Comparison of ENCODE assay signal across 8 cellular contexts in the genomic region with DNA sequence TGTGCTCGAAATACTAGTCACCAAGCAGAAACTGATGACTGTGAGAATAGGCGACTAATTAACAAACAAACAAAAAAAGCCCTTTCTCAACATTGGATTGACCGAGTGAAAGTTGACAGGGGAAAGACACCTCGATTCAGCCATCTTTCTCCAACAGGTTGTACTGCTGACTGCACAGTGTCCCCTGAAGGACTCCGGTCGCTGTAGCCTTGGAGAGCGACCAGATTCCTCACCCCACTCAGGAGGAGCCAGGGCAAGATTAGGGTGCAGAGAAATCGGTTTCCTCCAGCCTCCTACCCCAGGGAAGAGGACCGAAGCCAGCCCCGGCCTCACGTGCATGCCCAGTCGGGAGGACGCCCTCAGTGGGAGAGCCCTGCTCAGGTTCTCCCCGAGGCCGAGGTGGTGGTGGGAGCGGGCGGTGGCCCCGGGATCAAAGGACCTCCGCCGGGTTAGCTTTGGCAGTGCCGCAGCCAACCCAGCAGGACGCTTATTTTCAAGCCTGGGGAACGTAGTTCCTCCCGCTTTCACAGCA. TPM values are rescaled to one million over a fixed set of nuclear protein-coding genes. Genes with fewer than 3 reads are reported as not detected.
DNase-seq lines count a peak whose midpoint lies in the region; ATAC-seq and TF ChIP-seq lines count a peak whose summit lies in the region.

No MANE protein-coding gene starts in this region.

- ATAC-seq in GM18907 (IDR thresholded peaks at IDR 0.05; ENCODE audit: unreplicated experiment): peak; percentile 26
- peak; percentile 12 for ATAC-seq in HG03108 (IDR thresholded peaks at IDR 0.05; ENCODE audit: unreplicated experiment)
- ATAC-seq in sciatic nerve: peak; percentile 58

- H3K4me3 ChIP-seq in AG09309 (ENCODE audit: control insufficient read depth, low read depth, low read length) (peak overlapping the region; percentile 77), OCI-LY7 (ENCODE audit: low read depth, low read length, poor library complexity, severe bottlenecking) (peak overlapping the region; percentile 85), astrocyte of the cerebellum (ENCODE audit: low read depth, low read length) (peak overlapping the region; percentile 76), iPS DF 6.9 (ENCODE audit: low read length) (peak overlapping the region; percentile 72; the same call in 1 of the 2 replicates)

- CTCF ChIA-PET in OCI-LY7 (lab: Charles Lee; ENCODE audit: unreplicated experiment): interaction anchor here (1.2 kb wide), 1 partner anchor 24 kb away, joined by 3 read pairs; no protein-coding TSS in a partner anchor

- peaks cover 48% of the 10 kb centered on the region for H3K79me2 ChIP-seq in OCI-LY7 (ENCODE audit: insufficient read depth, low read depth, low read length)

- H3K9me3 ChIP-seq in OCI-LY7 (ENCODE audit: low read length) (no peaks in the 10 kb centered on the region), iPS DF 6.9 (ENCODE audit: control insufficient read depth, insufficient read depth, low read length) (no peaks in the 10 kb centered on the region)

- no peak for DNase-seq in AG09309 (ENCODE audit: low read depth)
- peak; percentile 24 for DNase-seq in OCI-LY7 (ENCODE audit: low spot score)
- no peak for DNase-seq in astrocyte of the cerebellum (ENCODE audit: low read depth)
- DNase-seq in iPS DF 6.9 (ENCODE audit: low read depth, low spot score): no peak
- peak; percentile 75 for DNase-seq in sciatic nerve (ENCODE audit: low spot score)
- DNase-seq in KBM-7: no peak

- no CpG with 5 or more reads among the region's 24 CpGs for WGBS in iPS DF 6.9 (ENCODE audit: insufficient coverage, insufficient read length)

- peaks cover 23% of the 10 kb centered on the region for H3K4me1 ChIP-seq in OCI-LY7 (ENCODE audit: insufficient read depth, low read length, poor library complexity, severe bottlenecking)
- H3K4me1 ChIP-seq in iPS DF 6.9 (ENCODE audit: control insufficient read depth, insufficient read depth, low read length): peaks cover 3% of the 10 kb centered on the region; the same call in 1 of the 2 replicates

- H4K20me1 ChIP-seq in OCI-LY7 (ENCODE audit: insufficient read depth, low read length): peaks cover 15% of the 10 kb centered on the region

- intact Hi-C loops in OCI-LY7 (cut with micrococcal nuclease; ENCODE audit: unreplicated experiment): loop anchor here (2.0 to 5.0 kb wide), 4 partner anchors 31 to 827 kb away; a partner anchor contains a TSS
- intact Hi-C loops in sciatic nerve (cut with DNase I): no loop called here

- H3K27ac ChIP-seq in OCI-LY7 (ENCODE audit: low read depth, low read length, poor library complexity, severe bottlenecking) (peak overlapping the region; percentile 66), iPS DF 6.9 (ENCODE audit: low read length) (no peak overlapping the region)

- no TSS peak for BruUV-seq in OCI-LY7 (replicated peaks; lab: Mats Ljungman, UMichigan)

- TF ChIP-seq CTCF in AG09309 (IDR thresholded peaks at IDR 0.05; ENCODE audit: control insufficient read depth, insufficient read depth, low read depth, low read length, missing control alignments) (no peak), OCI-LY7 (conservative IDR thresholded peaks at IDR 0.05; ENCODE audit: low read length) (no peak), astrocyte of the cerebellum (IDR thresholded peaks at IDR 0.05; ENCODE audit: low read depth, low read length, missing control alignments) (no peak)

- peak overlapping the region; percentile 84 for H2AFZ ChIP-seq in OCI-LY7 (ENCODE audit: low read length)

- in situ Hi-C loops in astrocyte of the cerebellum (cut with HindIII; ENCODE audit: low sequenced_read_pairs): no loop called here
- in situ Hi-C loops in KBM-7 (cut with MboI; ENCODE audit: low pct_unique_long_range_greater_than_20kb, low sequenced_read_pairs): no loop called here

- no peaks in the 10 kb centered on the region for H3K9me2 ChIP-seq in OCI-LY7 (ENCODE audit: insufficient read depth, low read length)

- H3K4me2 ChIP-seq in OCI-LY7 (ENCODE audit: low read length): peak overlapping the region; percentile 97

- peaks cover 7% of the 10 kb centered on the region for H3K36me3 ChIP-seq in OCI-LY7 (ENCODE audit: insufficient read depth, low read length)
- no peaks in the 10 kb centered on the region for H3K36me3 ChIP-seq in iPS DF 6.9 (ENCODE audit: control insufficient read depth, insufficient read depth, low read length)

- POLR2A ChIA-PET in OCI-LY7 (lab: Charles Lee): interaction anchor here (0.6 to 3.4 kb wide), 8 partner anchors 10 to 666 kb away, joined by 3 to 21 read pairs (median 4); a partner anchor contains a TSS

- no peaks in the 10 kb centered on the region for H3K27me3 ChIP-seq in iPS DF 6.9 (ENCODE audit: control insufficient read depth, insufficient read depth, low read length)

RNA-seq across cellular contexts. Expression of a gene that starts 1.1 kb away (rescaled TPM):
- 46.3 and 53.5 TPM in 2 replicates for total RNA-seq in OCI-LY7 (2014; rRNA removed; shearing (Covaris generic))
- total RNA-seq in OCI-LY7 (2022) (57.8 and 59.4 TPM in 2 replicates), sciatic nerve (96.5 TPM)

Comparison
In these comparisons a context has a peak if more than half of its experiments do, and no peak if none do; other contexts are left out.
1. DNase-seq: peak in OCI-LY7 (single experiment) and sciatic nerve (single experiment); none in AG09309 (single experiment), astrocyte of the cerebellum (single experiment), iPS DF 6.9 (single experiment) and KBM-7 (single experiment).
2. Peak in every context shown above with its lines, with median percentiles within 50 percentile points of each other: H3K4me3 ChIP-seq and ATAC-seq.